In genomic region chr1:34645919-34646318, GRCh38 we compare ENCODE assay signal across 20 cellular contexts.
"Had no signal": no experiment of that assay in that cellular context is flagged by ENCODE, and none has a peak within 500 bp of the region (broad histone marks: within the 10 kb centered on the region; RNA-seq: fewer than 3 reads in every experiment).

No MANE protein-coding gene starts in this region.

- H3K27ac Mint-ChIP-seq: T-helper 17 cell; T-helper 2 cell treated with Interferon-gamma antibody and Interleukin-4, amounts not matched to agents 5 μg/mL and 100 μg/mL, for 36 hours had no signal

- DNase-seq: KBM-7, MG63, NCI-H1092, NCI-H1105 treated with DMSO at 0.1 percent for 48 hours, NCI-H1417 treated with DMSO at 0.1 percent for 48 hours, NCI-H146, NCI-H1694 treated with DMSO at 0.1 percent for 48 hours, NCI-H1930, NCI-H2081, NCI-H2107, NCI-H226, NCI-H446, SHP77, SK-N-SH, SW 1271, T-helper 1 cell, T-helper 17 cell had no signal

- H3K4me3 Mint-ChIP-seq: T-helper 17 cell; T-helper 2 cell treated with Interferon-gamma antibody and Interleukin-4, amounts not matched to agents 5 μg/mL and 100 μg/mL, for 36 hours had no signal

- H3K4me3 ChIP-seq: MG63 had no signal

- H3K4me1 Mint-ChIP-seq: T-helper 17 cell had no signal

- ATAC-seq: Panc1, T-helper 17 cell had no signal

- H3K9ac ChIP-seq: SK-N-SH had no signal

- H3K9me2 ChIP-seq: SK-N-SH had no signal

- H3K36me3 ChIP-seq: MG63 had no signal

- H3K27ac ChIP-seq: RWPE1 had no signal

- H3K9me3 Mint-ChIP-seq: T-helper 2 cell treated with Interferon-gamma antibody and Interleukin-4, amounts not matched to agents 5 μg/mL and 100 μg/mL, for 36 hours had no signal

- H3K9me3 ChIP-seq: MG63, SK-N-SH had no signal

- H3K4me2 ChIP-seq: SK-N-SH had no signal
